21 cellular contexts compared by ENCODE assay signal in genomic region chr2:159973325-159973724, GRCh38.
"Had no signal": no experiment of that assay in that cellular context is flagged by ENCODE, and none has a peak within 500 bp of the region (broad histone marks: within the 10 kb centered on the region; RNA-seq: fewer than 3 reads in every experiment).

No MANE protein-coding gene starts in this region.

- H3K9me3 ChIP-seq: SJSA1 had no signal

- H3K4me3 ChIP-seq: SJSA1, SK-N-MC had no signal

- H3K4me1 ChIP-seq: SJSA1 had no signal

- H3K27ac ChIP-seq: RWPE1, SJSA1, SK-N-MC had no signal

- H3K36me3 ChIP-seq: SJSA1 had no signal

- DNase-seq: Karpas-422, KG1, MM.1S, NCI-H1105, NCI-H1417, NCI-H1436 treated with DMSO at 0.1 percent for 48 hours, NCI-H1694, NCI-H187 treated with DMSO at 0.1 percent for 48 hours, NCI-H2029 treated with DMSO at 0.1 percent for 48 hours, NCI-H2107, NCI-H2227 treated with DMSO at 0.1 percent for 48 hours, NCI-H524, NCI-H526 treated with DMSO at 0.1 percent for 48 hours, NCI-H774, SHP77, T-helper 1 cell, T-helper 17 cell had no signal

- ATAC-seq: Panc1, T-helper 17 cell had no signal
